In genomic region chr11:112279901-112280267, GRCh38 we compare ENCODE assay signal across 8 cellular contexts. TPM values are rescaled to one million over a fixed set of nuclear protein-coding genes. Genes with fewer than 3 reads are reported as not detected.
DNase-seq lines count a peak whose midpoint lies in the region; ATAC-seq and TF ChIP-seq lines count a peak whose summit lies in the region.

No MANE protein-coding gene starts in this region.

- peak overlapping the region; percentile 68 for H3K4me3 ChIP-seq in endocrine pancreas (ENCODE audit: control insufficient read depth, insufficient read depth, low read length)
- no peak overlapping the region for H3K4me3 ChIP-seq in mucosa of descending colon

- intact Hi-C loops in mucosa of descending colon (cut with DNase I, micrococcal nuclease) = loop anchor here (2.0 to 5.0 kb wide), 2 partner anchors 61 to 63 kb away; no protein-coding TSS in a partner anchor

- ATAC-seq in HG03045 (IDR thresholded peaks at IDR 0.05; ENCODE audit: unreplicated experiment) = peak; percentile 60
- peak; percentile 74 for ATAC-seq in mucosa of descending colon

- H3K9ac ChIP-seq in endocrine pancreas (ENCODE audit: control insufficient read depth, insufficient read depth, low read length) = no peak overlapping the region

- H3K4me1 ChIP-seq in endocrine pancreas (ENCODE audit: control insufficient read depth, insufficient read depth, low read length) = no peaks in the 10 kb centered on the region
- H3K4me1 ChIP-seq in mucosa of descending colon (ENCODE audit: low read depth) = peaks cover 6% of the 10 kb centered on the region

- H3K9me3 ChIP-seq in endocrine pancreas (ENCODE audit: control insufficient read depth, low read length) = no peaks in the 10 kb centered on the region
- H3K9me3 ChIP-seq in mucosa of descending colon = no peaks in the 10 kb centered on the region

- H3K36me3 ChIP-seq in endocrine pancreas (ENCODE audit: control insufficient read depth, insufficient read depth, low read length) (no peaks in the 10 kb centered on the region), mucosa of descending colon (ENCODE audit: low read depth) (no peaks in the 10 kb centered on the region)

- peak; percentile 75 for TF ChIP-seq CTCF in mucosa of descending colon (IDR thresholded peaks at IDR 0.05)

- no peaks in the 10 kb centered on the region for H3K27me3 ChIP-seq in endocrine pancreas (ENCODE audit: control insufficient read depth, insufficient read depth, low read length)

- peak; percentile 42 for DNase-seq in SIG-M5 treated with dmso at 0.1 percent for 504 hours (lab: John Stamatoyannopoulos, UW; ENCODE audit: unreplicated experiment)
- DNase-seq in SIG-M5 (lab: John Stamatoyannopoulos, UW) = no peak
- peak; percentile 12 for DNase-seq in NCI-H524 treated with DMSO at 0.1 percent for 48 hours (lab: John Stamatoyannopoulos, UW)
- peak; percentile 92 for DNase-seq in activated CD8-positive, alpha-beta memory T cell treated with anti-CD3 and anti-CD28 coated beads for 24 hours
- DNase-seq in mucosa of descending colon = peak; percentile 66 to 81 (median 79)
- peak; percentile 62 for DNase-seq in stimulated activated CD8-positive, alpha-beta memory T cell treated with anti-CD3 and anti-CD28 coated beads, Interleukin-4, amount 100 ng/mL, for 24 hours (ENCODE audit: low read depth)

RNA-seq across cellular contexts. Expression of gene PLET1, which starts 19.2 kb away (rescaled TPM):
- total RNA-seq in mucosa of descending colon = not detected

RNA-seq across cellular contexts. Expression of gene PTS, which starts 53.7 kb away (rescaled TPM):
- total RNA-seq in mucosa of descending colon = 10 to 100 TPM; 27.4 to 29.5 (median 27.7) TPM
